Comparison of ENCODE assay signal across 32 cellular contexts in genomic region chr18:33195795-33196194, GRCh38.
"Had no signal": no experiment of that assay in that cellular context is flagged by ENCODE, and none has a peak within 500 bp of the region (broad histone marks: within the 10 kb centered on the region; RNA-seq: fewer than 3 reads in every experiment).

No MANE protein-coding gene starts in this region.

- H3K4me3 Mint-ChIP-seq: activated B cell treated with CpG ODN at 0.5 μM for 24 hours; activated CD4-positive, alpha-beta memory T cell treated with anti-CD3 and anti-CD28 coated beads for 36 hours; activated CD4-positive, alpha-beta T cell treated with anti-CD3 and anti-CD28 coated beads, Interleukin-2, amount 10 ng/mL, durations not matched to agents 24 days and 14 days; activated CD8-positive, alpha-beta memory T cell treated with anti-CD3 and anti-CD28 coated beads, Interleukin-2, amount 10 ng/mL, durations not matched to agents 7 days and 5 days; activated CD8-positive, alpha-beta T cell treated with anti-CD3 and anti-CD28 coated beads, Interleukin-2, amount 10 ng/mL, durations not matched to agents 7 days and 5 days; activated naive CD4-positive, alpha-beta T cell treated with anti-CD3 and anti-CD28 coated beads for 36 hours; activated naive CD8-positive, alpha-beta T cell treated with anti-CD3 and anti-CD28 coated beads, Interleukin-2, amount 10 ng/mL, durations not matched to agents 7 days and 5 days; activated T-helper 1 cell treated with anti-CD3 and anti-CD28 coated beads, Interleukin-12 subunit alpha, Interleukin-12 subunit beta, Interleukin-2, Interleukin-4 antibody, amounts not matched to agents 30 ng/mL and 10 ng/mL and 1 ng/mL, durations not matched to agents 14 hours and 24 hours and 36 hours; brain; dendritic cell treated with granulocyte-macrophage colony-stimulating factor and Interleukin-4, amounts not matched to agents 40 ng/mL and 50 ng/mL, for 4 days; endodermal cell; T-helper 17 cell; T-helper 2 cell treated with Interferon-gamma antibody and Interleukin-4, amounts not matched to agents 5 μg/mL and 100 μg/mL, for 36 hours had no signal

- H3K27me3 Mint-ChIP-seq: activated B cell treated with CpG ODN at 0.5 μM for 24 hours; activated CD4-positive, alpha-beta memory T cell treated with anti-CD3 and anti-CD28 coated beads for 36 hours; activated CD4-positive, alpha-beta T cell treated with anti-CD3 and anti-CD28 coated beads, Interleukin-2, amount 10 ng/mL, durations not matched to agents 24 days and 14 days; activated CD8-positive, alpha-beta memory T cell treated with anti-CD3 and anti-CD28 coated beads, Interleukin-2, amount 10 ng/mL, durations not matched to agents 7 days and 5 days; activated naive CD8-positive, alpha-beta T cell treated with anti-CD3 and anti-CD28 coated beads, Interleukin-2, amount 10 ng/mL, durations not matched to agents 7 days and 5 days; T-helper 17 cell had no signal

- H3K36me3 ChIP-seq: ascending aorta, breast epithelium, cardiac muscle cell, WERI-Rb-1 had no signal

- H3K27ac Mint-ChIP-seq: activated B cell treated with CpG ODN at 0.5 μM for 24 hours; activated CD4-positive, alpha-beta memory T cell treated with anti-CD3 and anti-CD28 coated beads for 36 hours; activated CD4-positive, alpha-beta T cell treated with anti-CD3 and anti-CD28 coated beads, Interleukin-2, amount 10 ng/mL, durations not matched to agents 24 days and 14 days; activated CD8-positive, alpha-beta memory T cell treated with anti-CD3 and anti-CD28 coated beads, Interleukin-2, amount 10 ng/mL, durations not matched to agents 7 days and 5 days; activated CD8-positive, alpha-beta T cell treated with anti-CD3 and anti-CD28 coated beads, Interleukin-2, amount 10 ng/mL, durations not matched to agents 7 days and 5 days; activated naive CD4-positive, alpha-beta T cell treated with anti-CD3 and anti-CD28 coated beads for 36 hours; activated naive CD4-positive, alpha-beta T cell treated with anti-CD3 and anti-CD28 coated beads, Interleukin-2, amount 50 U/mL, for 72 hours; activated naive CD8-positive, alpha-beta T cell treated with anti-CD3 and anti-CD28 coated beads, Interleukin-2, amount 10 ng/mL, durations not matched to agents 7 days and 5 days; activated T-helper 1 cell treated with anti-CD3 and anti-CD28 coated beads, Interleukin-12 subunit alpha, Interleukin-12 subunit beta, Interleukin-2, Interleukin-4 antibody, amounts not matched to agents 30 ng/mL and 10 ng/mL and 1 ng/mL, durations not matched to agents 14 hours and 24 hours and 36 hours; activated T-helper 2 cell treated with anti-CD3 and anti-CD28 coated beads, Interferon-gamma antibody, Interleukin-2, Interleukin-4, amounts not matched to agents 10 μg/mL and 5 μg/mL and 100 μg/mL, durations not matched to agents 14 hours and 24 hours and 36 hours; brain; dendritic cell treated with granulocyte-macrophage colony-stimulating factor and Interleukin-4, amounts not matched to agents 40 ng/mL and 50 ng/mL, for 4 days; endodermal cell; T-helper 17 cell; T-helper 2 cell treated with Interferon-gamma antibody and Interleukin-4, amounts not matched to agents 5 μg/mL and 100 μg/mL, for 36 hours had no signal

- H3K4me3 ChIP-seq: ascending aorta, breast epithelium, cardiac muscle cell, coronary artery, dorsolateral prefrontal cortex had no signal

- H3K9me3 ChIP-seq: ascending aorta, breast epithelium had no signal

- H3K27ac ChIP-seq: ascending aorta, breast epithelium, cardiac muscle cell, coronary artery, dorsolateral prefrontal cortex, WERI-Rb-1 had no signal

- DNase-seq: activated B cell treated with CpG ODN at 0.5 μM for 24 hours; activated CD4-positive, alpha-beta memory T cell treated with anti-CD3 and anti-CD28 coated beads for 36 hours; activated CD4-positive, alpha-beta T cell treated with anti-CD3 and anti-CD28 coated beads, Interleukin-2, amount 10 ng/mL, durations not matched to agents 24 days and 14 days; activated CD8-positive, alpha-beta memory T cell treated with anti-CD3 and anti-CD28 coated beads, Interleukin-2, amount 10 ng/mL, durations not matched to agents 7 days and 5 days; activated CD8-positive, alpha-beta memory T cell treated with anti-CD3 and anti-CD28 coated beads, Interleukin-2, amount 50 U/mL, for 4 hours; activated CD8-positive, alpha-beta T cell treated with anti-CD3 and anti-CD28 coated beads, Interleukin-2, amount 10 ng/mL, durations not matched to agents 7 days and 5 days; activated effector memory CD4-positive, alpha-beta T cell treated with anti-CD3 and anti-CD28 coated beads, Interleukin-2, amount 50 U/mL, for 16 hours; activated naive CD4-positive, alpha-beta T cell treated with anti-CD3 and anti-CD28 coated beads for 36 hours; activated naive CD8-positive, alpha-beta T cell treated with anti-CD3 and anti-CD28 coated beads, Interleukin-2, amount 10 ng/mL, durations not matched to agents 7 days and 5 days; activated T-cell treated with anti-CD3 and anti-CD28 coated beads, Interleukin-2, amount 50 U/mL, for 1 hour; activated T-cell treated with anti-CD3 and anti-CD28 coated beads, Interleukin-2, amount 50 U/mL, for 48 hours; central memory CD4-positive, alpha-beta T cell; cerebellar nuclear complex; dorsolateral prefrontal cortex; effector memory CD4-positive, alpha-beta T cell; endodermal cell; foreskin fibroblast; head of caudate nucleus; T-helper 1 cell; T-helper 17 cell; T1000; WERI-Rb-1 had no signal

- H3K4me1 Mint-ChIP-seq: activated B cell treated with CpG ODN at 0.5 μM for 24 hours; activated CD4-positive, alpha-beta T cell treated with anti-CD3 and anti-CD28 coated beads, Interleukin-2, amount 10 ng/mL, durations not matched to agents 24 days and 14 days; activated CD8-positive, alpha-beta memory T cell treated with anti-CD3 and anti-CD28 coated beads, Interleukin-2, amount 10 ng/mL, durations not matched to agents 7 days and 5 days; activated naive CD8-positive, alpha-beta T cell treated with anti-CD3 and anti-CD28 coated beads, Interleukin-2, amount 10 ng/mL, durations not matched to agents 7 days and 5 days; brain; endodermal cell; T-helper 17 cell had no signal

- H3K9me3 Mint-ChIP-seq: activated B cell treated with CpG ODN at 0.5 μM for 24 hours; activated CD4-positive, alpha-beta memory T cell treated with anti-CD3 and anti-CD28 coated beads for 36 hours; activated CD4-positive, alpha-beta T cell treated with anti-CD3 and anti-CD28 coated beads, Interleukin-2, amount 10 ng/mL, durations not matched to agents 24 days and 14 days; activated naive CD4-positive, alpha-beta T cell treated with anti-CD3 and anti-CD28 coated beads for 36 hours; activated naive CD8-positive, alpha-beta T cell treated with anti-CD3 and anti-CD28 coated beads, Interleukin-2, amount 10 ng/mL, durations not matched to agents 7 days and 5 days; activated T-helper 1 cell treated with anti-CD3 and anti-CD28 coated beads, Interleukin-12 subunit alpha, Interleukin-12 subunit beta, Interleukin-2, Interleukin-4 antibody, amounts not matched to agents 30 ng/mL and 10 ng/mL and 1 ng/mL, durations not matched to agents 14 hours and 24 hours and 36 hours; activated T-helper 2 cell treated with anti-CD3 and anti-CD28 coated beads, Interferon-gamma antibody, Interleukin-2, Interleukin-4, amounts not matched to agents 10 μg/mL and 5 μg/mL and 100 μg/mL, durations not matched to agents 14 hours and 24 hours and 36 hours; brain; dendritic cell treated with granulocyte-macrophage colony-stimulating factor and Interleukin-4, amounts not matched to agents 40 ng/mL and 50 ng/mL, for 4 days; endodermal cell; T-helper 2 cell treated with Interferon-gamma antibody and Interleukin-4, amounts not matched to agents 5 μg/mL and 100 μg/mL, for 36 hours had no signal

- H3K27me3 ChIP-seq: ascending aorta, breast epithelium, cardiac muscle cell, dorsolateral prefrontal cortex had no signal

- H3K4me1 ChIP-seq: ascending aorta, breast epithelium had no signal

- H3K36me3 Mint-ChIP-seq: activated CD4-positive, alpha-beta memory T cell treated with anti-CD3 and anti-CD28 coated beads for 36 hours; activated CD8-positive, alpha-beta memory T cell treated with anti-CD3 and anti-CD28 coated beads, Interleukin-2, amount 10 ng/mL, durations not matched to agents 7 days and 5 days; activated naive CD4-positive, alpha-beta T cell treated with anti-CD3 and anti-CD28 coated beads, Interleukin-2, amount 50 U/mL, for 72 hours; activated naive CD8-positive, alpha-beta T cell treated with anti-CD3 and anti-CD28 coated beads, Interleukin-2, amount 10 ng/mL, durations not matched to agents 7 days and 5 days; brain had no signal
